8 cellular contexts compared by ENCODE assay signal in genomic region chr5:168579206-168579986, GRCh38. TPM values are rescaled to one million over a fixed set of nuclear protein-coding genes. Genes with fewer than 3 reads are reported as not detected.
A peak's percentile ranks its signal among the peaks of the same experiment; 100 is the strongest.
DNase-seq lines count a peak whose midpoint lies in the region; ATAC-seq and TF ChIP-seq lines count a peak whose summit lies in the region.

Gene PANK3 (minus strand): TSS chr5:168579368. CDS start chr5:168579283, 85 bp downstream.

- intact Hi-C loops in left ventricle myocardium inferior (cut with micrococcal nuclease) = loop anchor here (10.0 kb wide), 1 partner anchor 85 kb away; no protein-coding TSS in a partner anchor

- no peaks in the 10 kb centered on the region for H3K27me3 Mint-ChIP-seq in progenitor cell of endocrine pancreas

- peaks cover 24% of the 10 kb centered on the region for H3K4me1 Mint-ChIP-seq in progenitor cell of endocrine pancreas (ENCODE audit: low read depth)

- H3K27me3 ChIP-seq in left ventricle myocardium inferior (ENCODE audit: low read depth) = no peaks in the 10 kb centered on the region

- peak within 1 kb of the TSS; percentile 99 for H3K27ac ChIP-seq in angular gyrus (ENCODE audit: low read depth, low read length)
- peak within 1 kb of the TSS; percentile 97 for H3K27ac ChIP-seq in left ventricle myocardium inferior (replicated peaks)

- no peaks in the 10 kb centered on the region for H3K9me3 ChIP-seq in left ventricle myocardium inferior (replicated peaks)

- H3K4me3 ChIP-seq in left ventricle myocardium inferior = peak within 1 kb of the TSS; percentile 97

- H3K27ac Mint-ChIP-seq in progenitor cell of endocrine pancreas = peak within 1 kb of the TSS; percentile 98

- DNase-seq in NCI-H187 (lab: John Stamatoyannopoulos, UW) (peak; percentile 92 to 97), T-helper 2 cell (peak; percentile 89 to 100 (median 95)), left ventricle myocardium inferior (peak; percentile 99), progenitor cell of endocrine pancreas (ENCODE audit: low spot score, unreplicated experiment) (peak; percentile 95), ureter (ENCODE audit: low spot score) (peak; percentile 99)

- peak; percentile 94 for ATAC-seq in GM18498 (IDR thresholded peaks at IDR 0.05; ENCODE audit: unreplicated experiment)
- peak; percentile 92 for ATAC-seq in HG02938 (IDR thresholded peaks at IDR 0.05; ENCODE audit: unreplicated experiment)

- no peak for TF ChIP-seq CTCF in left ventricle myocardium inferior (IDR thresholded peaks at IDR 0.05; ENCODE audit: borderline replicate concordance)
- TF ChIP-seq CTCF in progenitor cell of endocrine pancreas (IDR thresholded peaks at IDR 0.05; ENCODE audit: unreplicated experiment) = no peak

- peak within 1 kb of the TSS; percentile 97 for H3K4me3 Mint-ChIP-seq in progenitor cell of endocrine pancreas (ENCODE audit: low read depth)

- peaks cover 6% of the 10 kb centered on the region for H3K36me3 Mint-ChIP-seq in progenitor cell of endocrine pancreas (ENCODE audit: insufficient read depth)

- no peaks in the 10 kb centered on the region for H3K9me3 Mint-ChIP-seq in progenitor cell of endocrine pancreas (ENCODE audit: low read depth)

- peaks cover 56% of the 10 kb centered on the region for H3K4me1 ChIP-seq in left ventricle myocardium inferior

- H3K36me3 ChIP-seq in left ventricle myocardium inferior = no peaks in the 10 kb centered on the region

RNA-seq across cellular contexts. Expression of gene PANK3, which starts in this region (rescaled TPM):
- total RNA-seq in left ventricle myocardium inferior (26.3 TPM), progenitor cell of endocrine pancreas (93.9 and 96.6 TPM in 2 replicates), ureter (43.1 TPM)

Comparison
In these comparisons a context has a peak if more than half of its experiments do, and no peak if none do; other contexts are left out.
1. Peak in every context shown above with its lines: DNase-seq, ATAC-seq, H3K4me3 ChIP-seq and H3K27ac ChIP-seq.